Comparison of ENCODE assay signal across 38 cellular contexts in the genomic region with DNA sequence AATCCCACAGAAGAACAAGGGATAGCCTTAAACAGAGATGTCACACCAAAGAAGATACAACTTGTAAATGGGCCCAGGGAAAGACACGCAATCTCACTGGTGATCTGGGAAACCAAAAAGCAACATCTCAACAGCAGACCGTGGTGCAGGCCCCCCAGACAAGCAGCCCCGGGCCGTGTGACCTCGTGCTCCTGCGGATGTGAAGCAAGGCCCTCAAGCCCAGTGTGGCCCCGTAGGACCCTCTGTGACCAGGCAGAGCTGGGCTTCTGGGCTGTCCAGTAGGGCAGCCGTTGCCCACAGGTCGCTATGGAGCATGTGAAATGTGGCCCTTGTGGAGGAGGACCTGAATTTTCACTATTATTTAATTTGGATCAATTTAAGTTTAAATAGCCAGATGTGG. TPM values are rescaled to one million over a fixed set of nuclear protein-coding genes. Genes with fewer than 3 reads are reported as not detected.
"Had no signal": no experiment of that assay in that cellular context is flagged by ENCODE, and none has a peak within 500 bp of the region (broad histone marks: within the 10 kb centered on the region; RNA-seq: fewer than 3 reads in every experiment).

No MANE protein-coding gene starts in this region.

- H3K36me3 Mint-ChIP-seq: activated naive CD4-positive, alpha-beta T cell treated with anti-CD3 and anti-CD28 coated beads, Interleukin-2, amount 10 ng/mL, durations not matched to agents 7 days and 5 days; activated naive CD4-positive, alpha-beta T cell treated with anti-CD3 and anti-CD28 coated beads, Interleukin-2, amount 50 U/mL, for 24 hours had no signal

- H3K36me3 ChIP-seq: adrenal gland, brain microvascular endothelial cell, breast epithelium had no signal

- ATAC-seq: activated CD4-positive, alpha-beta T cell treated with anti-CD3 and anti-CD28 coated beads for 36 hours; activated CD4-positive, CD25-positive, alpha-beta regulatory T cell treated with anti-CD3 and anti-CD28 coated beads, Interleukin-2, amount 50 U/mL, for 24 hours; activated CD8-positive, alpha-beta memory T cell treated with anti-CD3 and anti-CD28 coated beads, Interleukin-2, amount 10 ng/mL, durations not matched to agents 7 days and 5 days; activated CD8-positive, alpha-beta T cell treated with anti-CD3 and anti-CD28 coated beads, Interleukin-2, amount 10 ng/mL, durations not matched to agents 7 days and 5 days; body of pancreas had no signal

- H3K4me3 ChIP-seq: adrenal gland, body of pancreas, breast epithelium had no signal

- DNase-seq: activated CD4-positive, alpha-beta memory T cell treated with anti-CD3 and anti-CD28 coated beads, Interleukin-2, amount 10 ng/mL, durations not matched to agents 7 days and 5 days; activated CD4-positive, alpha-beta T cell treated with anti-CD3 and anti-CD28 coated beads for 1 hour; activated CD4-positive, alpha-beta T cell treated with anti-CD3 and anti-CD28 coated beads for 36 hours; activated CD4-positive, alpha-beta T cell treated with anti-CD3 and anti-CD28 coated beads for 48 hours; activated CD4-positive, alpha-beta T cell treated with anti-CD3 and anti-CD28 coated beads, Interleukin-2, amount 10 ng/mL, durations not matched to agents 7 days and 5 days; activated CD4-positive, alpha-beta T cell treated with anti-CD3 and anti-CD28 coated beads, Interleukin-2, amount 50 U/mL, for 48 hours; activated CD4-positive, CD25-positive, alpha-beta regulatory T cell; activated CD8-positive, alpha-beta memory T cell treated with anti-CD3 and anti-CD28 coated beads for 24 hours; activated CD8-positive, alpha-beta memory T cell treated with anti-CD3 and anti-CD28 coated beads, Interleukin-2, amount 10 ng/mL, durations not matched to agents 7 days and 5 days; activated CD8-positive, alpha-beta memory T cell treated with anti-CD3 and anti-CD28 coated beads, Interleukin-2, amount 50 U/mL, for 48 hours; activated CD8-positive, alpha-beta T cell treated with anti-CD3 and anti-CD28 coated beads, Interleukin-2, amount 10 ng/mL, durations not matched to agents 7 days and 5 days; activated effector memory CD4-positive, alpha-beta T cell treated with Interleukin-2 at 50 U/mL for 16 hours; activated gamma-delta T cell; activated naive CD4-positive, alpha-beta T cell treated with anti-CD3 and anti-CD28 coated beads, Interleukin-2, amount 10 ng/mL, durations not matched to agents 7 days and 5 days; activated naive CD4-positive, alpha-beta T cell treated with Interleukin-2 at 50 U/mL for 16 hours; activated naive CD8-positive, alpha-beta T cell treated with anti-CD3 and anti-CD28 coated beads for 36 hours; activated T-cell treated with anti-CD3 and anti-CD28 coated beads, Interleukin-2, amount 50 U/mL, for 24 hours; activated T-cell treated with anti-CD3 and anti-CD28 coated beads, Interleukin-2, amount 50 U/mL, for 48 hours; adrenal gland; amniotic stem cell; body of pancreas; brain microvascular endothelial cell; central memory CD4-positive, alpha-beta T cell; SW 1271; T-helper 1 cell; T-helper 2 cell; T-helper 9 cell had no signal

- H3K27ac ChIP-seq: adrenal gland, body of pancreas, brain microvascular endothelial cell, breast epithelium, VCaP had no signal

- H3K27ac Mint-ChIP-seq: activated CD4-positive, alpha-beta memory T cell treated with anti-CD3 and anti-CD28 coated beads, Interleukin-2, amount 10 ng/mL, durations not matched to agents 7 days and 5 days; activated CD4-positive, alpha-beta T cell treated with anti-CD3 and anti-CD28 coated beads, Interleukin-2, amount 10 ng/mL, durations not matched to agents 7 days and 5 days; activated CD8-positive, alpha-beta memory T cell treated with anti-CD3 and anti-CD28 coated beads, Interleukin-2, amount 10 ng/mL, durations not matched to agents 7 days and 5 days; activated naive CD4-positive, alpha-beta T cell treated with anti-CD3 and anti-CD28 coated beads, Interleukin-2, amount 50 U/mL, for 24 hours; activated naive CD8-positive, alpha-beta T cell treated with anti-CD3 and anti-CD28 coated beads for 36 hours; activated T-cell treated with anti-CD3 and anti-CD28 coated beads, Interleukin-2, amount 50 U/mL, for 24 hours; activated T-helper 2 cell treated with anti-CD3 and anti-CD28 coated beads, Interferon-gamma antibody, Interleukin-2, Interleukin-4, amounts not matched to agents 10 μg/mL and 5 μg/mL and 100 μg/mL, durations not matched to agents 14 hours and 24 hours and 36 hours; T-helper 1 cell treated with Interleukin-12 subunit alpha and Interleukin-12 subunit beta and Interleukin-4 antibody, amounts not matched to agents 30 μg/mL and 1 μg/mL, for 36 hours; T-helper 2 cell treated with Interferon-gamma antibody and Interleukin-4, amounts not matched to agents 5 μg/mL and 100 μg/mL, for 36 hours had no signal

- H3K27me3 ChIP-seq: adrenal gland, body of pancreas, brain microvascular endothelial cell had no signal

- FAIRE-seq: astrocyte, TTC549 had no signal

- H3K4me3 Mint-ChIP-seq: activated CD4-positive, alpha-beta memory T cell treated with anti-CD3 and anti-CD28 coated beads, Interleukin-2, amount 10 ng/mL, durations not matched to agents 7 days and 5 days; activated CD4-positive, alpha-beta T cell treated with anti-CD3 and anti-CD28 coated beads for 36 hours; activated CD4-positive, alpha-beta T cell treated with anti-CD3 and anti-CD28 coated beads, Interleukin-2, amount 10 ng/mL, durations not matched to agents 7 days and 5 days; activated CD8-positive, alpha-beta memory T cell treated with anti-CD3 and anti-CD28 coated beads, Interleukin-2, amount 10 ng/mL, durations not matched to agents 7 days and 5 days; activated CD8-positive, alpha-beta T cell treated with anti-CD3 and anti-CD28 coated beads, Interleukin-2, amount 10 ng/mL, durations not matched to agents 7 days and 5 days; activated naive CD4-positive, alpha-beta T cell treated with anti-CD3 and anti-CD28 coated beads, Interleukin-2, amount 10 ng/mL, durations not matched to agents 7 days and 5 days; activated naive CD4-positive, alpha-beta T cell treated with anti-CD3 and anti-CD28 coated beads, Interleukin-2, amount 50 U/mL, for 24 hours; activated naive CD8-positive, alpha-beta T cell treated with anti-CD3 and anti-CD28 coated beads for 36 hours; activated T-cell treated with anti-CD3 and anti-CD28 coated beads, Interleukin-2, amount 50 U/mL, for 24 hours; T-helper 1 cell treated with Interleukin-12 subunit alpha and Interleukin-12 subunit beta and Interleukin-4 antibody, amounts not matched to agents 30 μg/mL and 1 μg/mL, for 36 hours; T-helper 2 cell treated with Interferon-gamma antibody and Interleukin-4, amounts not matched to agents 5 μg/mL and 100 μg/mL, for 36 hours had no signal

- H3K9me3 ChIP-seq: adrenal gland, body of pancreas, breast epithelium had no signal

- H3K4me1 ChIP-seq: adrenal gland, body of pancreas, breast epithelium had no signal

- H3K27me3 Mint-ChIP-seq: activated CD4-positive, alpha-beta memory T cell treated with anti-CD3 and anti-CD28 coated beads, Interleukin-2, amount 10 ng/mL, durations not matched to agents 7 days and 5 days; activated CD4-positive, alpha-beta T cell treated with anti-CD3 and anti-CD28 coated beads, Interleukin-2, amount 10 ng/mL, durations not matched to agents 7 days and 5 days; activated naive CD4-positive, alpha-beta T cell treated with anti-CD3 and anti-CD28 coated beads, Interleukin-2, amount 50 U/mL, for 24 hours had no signal

- H3K4me1 Mint-ChIP-seq: activated CD8-positive, alpha-beta memory T cell treated with anti-CD3 and anti-CD28 coated beads, Interleukin-2, amount 10 ng/mL, durations not matched to agents 7 days and 5 days; activated naive CD8-positive, alpha-beta T cell treated with anti-CD3 and anti-CD28 coated beads for 36 hours had no signal

RNA-seq across cellular contexts. Expression of gene TMEM52, which starts 34.9 kb away (rescaled TPM):
- total RNA-seq: activated CD4-positive, alpha-beta memory T cell treated with anti-CD3 and anti-CD28 coated beads, Interleukin-2, amount 10 ng/mL, durations not matched to agents 7 days and 5 days; activated CD4-positive, alpha-beta T cell treated with anti-CD3 and anti-CD28 coated beads, Interleukin-2, amount 10 ng/mL, durations not matched to agents 7 days and 5 days; activated CD8-positive, alpha-beta memory T cell treated with anti-CD3 and anti-CD28 coated beads, Interleukin-2, amount 10 ng/mL, durations not matched to agents 7 days and 5 days; aorta had no signal

RNA-seq across cellular contexts. Expression of gene CFAP74, which starts 49.6 kb away (rescaled TPM):
- total RNA-seq: activated CD4-positive, alpha-beta memory T cell treated with anti-CD3 and anti-CD28 coated beads, Interleukin-2, amount 10 ng/mL, durations not matched to agents 7 days and 5 days; activated CD4-positive, alpha-beta T cell treated with anti-CD3 and anti-CD28 coated beads, Interleukin-2, amount 10 ng/mL, durations not matched to agents 7 days and 5 days; activated CD8-positive, alpha-beta memory T cell treated with anti-CD3 and anti-CD28 coated beads, Interleukin-2, amount 10 ng/mL, durations not matched to agents 7 days and 5 days; activated CD8-positive, alpha-beta T cell treated with anti-CD3 and anti-CD28 coated beads, Interleukin-2, amount 10 ng/mL, durations not matched to agents 7 days and 5 days; activated T-helper 2 cell treated with anti-CD3 and anti-CD28 coated beads, Interferon-gamma antibody, Interleukin-2, Interleukin-4, amounts not matched to agents 10 μg/mL and 5 μg/mL and 100 μg/mL, durations not matched to agents 14 hours and 24 hours and 36 hours; astrocyte; cardiac septum had no signal
- polyA plus RNA-seq: aorta had no signal
